1 cellular context compared by ENCODE assay signal in genomic region chr10:109207361-109207760, GRCh38.
TF ChIP-seq lines count a peak whose summit lies in the region.

No MANE protein-coding gene starts in this region.

TF ChIP-seq in GM23338, 12 proteins besides CTCF, POLR2A, EP300 and RAD21 (continued from another document):
- no peak for TF ChIP-seq ZNF462 (CRISPR knock-in tag; IDR thresholded peaks at IDR 0.05)
